In genomic region chr2:101002562-101003277, GRCh38 we compare ENCODE assay signal across 1 cellular context.
TF ChIP-seq lines count a peak whose summit lies in the region.

No MANE protein-coding gene starts in this region.

TF ChIP-seq in K562, 482 proteins besides CTCF, POLR2A, EP300 and RAD21 (continued from another document):
- TF ChIP-seq ZNF639 (CRISPR knock-in tag; conservative IDR thresholded peaks at IDR 0.05 in 1 of 2, IDR thresholded peaks at IDR 0.05 in 1 of 2), result no peak
- 0 out of 2 replicates have a peak, but pooled peaks have one; percentile 46 for TF ChIP-seq ZNF395 (CRISPR knock-in tag; IDR thresholded peaks at IDR 0.05)
- 0 out of 2 replicates have a peak, but pooled peaks have one; percentile 5 for TF ChIP-seq HINFP (tag; conservative IDR thresholded peaks at IDR 0.05; ENCODE audit: low read depth)
- no peak for TF ChIP-seq ZNF431 (CRISPR knock-in tag; IDR thresholded peaks at IDR 0.05)
- peak; percentile 65 for TF ChIP-seq BRD4 (IDR thresholded peaks at IDR 0.05)
- TF ChIP-seq SIN3A (IDR thresholded peaks at IDR 0.05; ENCODE audit: borderline replicate concordance in 2 of 2, control insufficient read depth in 1 of 2, low read depth in 2 of 2, low read length in 2 of 2), result peak in 1 of 2 experiments; percentile 5; a peak in 1 of 4 replicates
- TF ChIP-seq TFAM (CRISPR knock-in tag; conservative IDR thresholded peaks at IDR 0.05), result no peak
- TF ChIP-seq SETDB1 (IDR thresholded peaks at IDR 0.05; ENCODE audit: low read length), result no peak
